9 cellular contexts compared by ENCODE assay signal in the genomic region with DNA sequence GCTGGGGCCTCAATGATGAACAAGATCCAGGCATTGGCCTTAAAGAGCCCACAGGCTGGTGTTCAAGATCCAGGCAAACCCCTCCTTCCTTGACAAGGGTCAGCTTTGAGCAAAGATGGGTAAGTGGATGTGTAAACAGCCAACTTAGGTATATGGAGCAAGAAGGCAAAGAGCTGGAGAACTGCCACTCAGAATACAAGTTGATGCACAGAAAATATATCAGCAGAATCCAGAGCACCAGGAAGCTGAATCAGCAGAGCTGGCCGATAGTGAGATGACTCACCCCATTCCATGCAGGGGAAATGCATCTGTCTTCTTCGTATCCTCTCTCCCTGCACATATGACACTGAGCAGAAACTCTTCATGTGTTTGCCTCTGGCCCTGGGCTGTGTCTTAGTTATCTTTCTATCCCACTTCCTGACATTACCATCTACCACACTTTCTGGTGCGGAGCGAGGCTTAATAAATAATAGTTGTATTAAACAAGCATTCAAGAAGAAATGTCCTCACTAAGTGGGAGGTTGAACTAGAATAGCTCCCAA. TPM values are rescaled to one million over a fixed set of nuclear protein-coding genes. Genes with fewer than 3 reads are reported as not detected.
A peak's percentile ranks its signal among the peaks of the same experiment; 100 is the strongest.
DNase-seq lines count a peak whose midpoint lies in the region; ATAC-seq, FAIRE-seq and TF ChIP-seq lines count a peak whose summit lies in the region.
"Had no signal": no experiment of that assay in that cellular context is flagged by ENCODE, and none has a peak within 500 bp of the region (broad histone marks: within the 10 kb centered on the region; RNA-seq: fewer than 3 reads in every experiment).

No MANE protein-coding gene starts in this region.

- H3K79me2 ChIP-seq in endothelial cell of umbilical vein (ENCODE audit: control insufficient read depth, insufficient read depth, low read length) (no peaks in the 10 kb centered on the region), parathyroid adenoma (no peaks in the 10 kb centered on the region), OCI-LY7 (ENCODE audit: insufficient read depth, low read depth, low read length) (no peaks in the 10 kb centered on the region)

- no peaks in the 10 kb centered on the region for H3K9me1 ChIP-seq in endothelial cell of umbilical vein (replicated peaks; ENCODE audit: control insufficient read depth, extremely low read depth, insufficient read depth, low read length)

- H3K4me3 ChIP-seq in endothelial cell of umbilical vein (replicated peaks in 1 of 3; ENCODE audit: insufficient read depth in 1 of 3, low read depth in 1 of 3, low read length in 3 of 3), result no peak overlapping the region
- H3K4me3 ChIP-seq in parathyroid adenoma (ENCODE audit: low read depth, low read length), result no peak overlapping the region
- no peak overlapping the region for H3K4me3 ChIP-seq in OCI-LY7 (ENCODE audit: low read depth, low read length, poor library complexity, severe bottlenecking)
- H3K4me3 ChIP-seq: SJSA1 had no signal

- H3K9me3 ChIP-seq in endothelial cell of umbilical vein (replicated peaks; ENCODE audit: control insufficient read depth, insufficient read depth, low read length) (no peaks in the 10 kb centered on the region), parathyroid adenoma (ENCODE audit: control insufficient read depth, low read length) (no peaks in the 10 kb centered on the region), OCI-LY7 (ENCODE audit: low read length) (no peaks in the 10 kb centered on the region)
- H3K9me3 ChIP-seq: SJSA1 had no signal

- no peaks in the 10 kb centered on the region for H3K27me3 ChIP-seq in endothelial cell of umbilical vein (ENCODE audit: control insufficient read depth in 2 of 2, insufficient read depth in 2 of 2, low read length in 2 of 2)
- H3K27me3 ChIP-seq in parathyroid adenoma (ENCODE audit: control insufficient read depth, insufficient read depth, low read length), result no peaks in the 10 kb centered on the region
- H3K27me3 ChIP-seq: SJSA1 had no signal

- CTCF ChIA-PET in endothelial cell of umbilical vein (lab: Charles Lee) (interaction anchor here (0.6 to 2.9 kb wide), 12 partner anchors 10 to 558 kb away, joined by 3 to 33 read pairs (median 6); a partner anchor contains a TSS), OCI-LY7 (lab: Charles Lee; ENCODE audit: unreplicated experiment) (no interaction called here)

- intact Hi-C loops in endothelial cell of umbilical vein (cut with micrococcal nuclease), result loop anchor here (1.0 kb wide), 1 partner anchor 38 kb away; no protein-coding TSS in a partner anchor
- intact Hi-C loops in OCI-LY7 (cut with micrococcal nuclease; ENCODE audit: unreplicated experiment), result no loop called here

- peak; percentile 96 for FAIRE-seq in endothelial cell of umbilical vein (lab: Jason Lieb, UNC)

- peak overlapping the region; percentile 50 for H3K4me2 ChIP-seq in endothelial cell of umbilical vein (ENCODE audit: insufficient read depth, low read length)
- H3K4me2 ChIP-seq in parathyroid adenoma (ENCODE audit: low read length), result no peak overlapping the region
- H3K4me2 ChIP-seq in OCI-LY7 (ENCODE audit: low read length), result no peak overlapping the region

- dilution Hi-C loops in endothelial cell of umbilical vein (cut with MboI; ENCODE audit: extremely low pct_ligation_motif_present, low sequenced_read_pairs), result no loop called here

- peak; percentile 66 for TF ChIP-seq POLR2A in endothelial cell of umbilical vein (IDR thresholded peaks at IDR 0.05; ENCODE audit: low read depth, low read length)

- no peak overlapping the region for H3K9ac ChIP-seq in endothelial cell of umbilical vein (replicated peaks; ENCODE audit: extremely low read depth, insufficient read depth, low read length)
- no peak overlapping the region for H3K9ac ChIP-seq in parathyroid adenoma

- TF ChIP-seq CTCF in endothelial cell of umbilical vein (IDR thresholded peaks at IDR 0.05; ENCODE audit: extremely low read depth in 1 of 2, insufficient read depth in 1 of 2, low read depth in 1 of 2, low read length in 2 of 2) (no peak), parathyroid adenoma (IDR thresholded peaks at IDR 0.05) (no peak), OCI-LY7 (conservative IDR thresholded peaks at IDR 0.05; ENCODE audit: low read length) (no peak)

- H3K27ac ChIP-seq in endothelial cell of umbilical vein (ENCODE audit: insufficient read depth, low read depth, low read length) (peak overlapping the region; percentile 4), parathyroid adenoma (peak overlapping the region; percentile 19), OCI-LY7 (ENCODE audit: low read depth, low read length, poor library complexity, severe bottlenecking) (no peak overlapping the region)
- H3K27ac ChIP-seq: SJSA1 had no signal

- POLR2A ChIA-PET in endothelial cell of umbilical vein (lab: Charles Lee), result interaction anchor here (1.2 to 1.4 kb wide), 2 partner anchors 40 to 81 kb away, joined by 4 to 6 read pairs; a partner anchor contains a TSS
- POLR2A ChIA-PET in OCI-LY7 (lab: Charles Lee), result interaction anchor here (0.6 to 1.6 kb wide), 4 partner anchors 9 to 627 kb away, joined by 3 to 7 read pairs (median 4); no protein-coding TSS in a partner anchor

- ATAC-seq in HG02840 (IDR thresholded peaks at IDR 0.05; ENCODE audit: low FRiP score, unreplicated experiment), result no peak
- no peak for ATAC-seq in GM21360 (IDR thresholded peaks at IDR 0.05; ENCODE audit: unreplicated experiment)

- H4K20me1 ChIP-seq in endothelial cell of umbilical vein (replicated peaks; ENCODE audit: control insufficient read depth, extremely low read depth, insufficient read depth, low read length), result no peaks in the 10 kb centered on the region
- H4K20me1 ChIP-seq in OCI-LY7 (ENCODE audit: insufficient read depth, low read length), result no peaks in the 10 kb centered on the region

- H3K9me2 ChIP-seq in OCI-LY7 (ENCODE audit: insufficient read depth, low read length), result no peaks in the 10 kb centered on the region

- DNase-seq in DMS79 treated with DMSO at 0.1 percent for 48 hours (lab: John Stamatoyannopoulos, UW), result peak; percentile 73
- DNase-seq in NCI-H460 (ENCODE audit: extremely low read depth, low read depth), result peak; percentile 30
- DNase-seq in endothelial cell of umbilical vein (ENCODE audit: low read depth, low spot score), result peak; percentile 89
- DNase-seq in DMS153 treated with DMSO at 0.1 percent for 48 hours (lab: John Stamatoyannopoulos, UW; ENCODE audit: unreplicated experiment), result no peak
- DNase-seq in OCI-LY7 (ENCODE audit: low spot score), result no peak

- H3K36me3 ChIP-seq in endothelial cell of umbilical vein (ENCODE audit: control insufficient read depth in 2 of 2, extremely low read depth in 1 of 2, insufficient read depth in 2 of 2, low read length in 2 of 2) (no peaks in the 10 kb centered on the region), parathyroid adenoma (ENCODE audit: control insufficient read depth, insufficient read depth, low read length) (no peaks in the 10 kb centered on the region), OCI-LY7 (ENCODE audit: insufficient read depth, low read length) (no peaks in the 10 kb centered on the region)
- H3K36me3 ChIP-seq: SJSA1 had no signal

- H2AFZ ChIP-seq in endothelial cell of umbilical vein (ENCODE audit: low read depth, low read length), result no peak overlapping the region
- no peak overlapping the region for H2AFZ ChIP-seq in parathyroid adenoma
- no peak overlapping the region for H2AFZ ChIP-seq in OCI-LY7 (ENCODE audit: low read length)

- H3K4me1 ChIP-seq in endothelial cell of umbilical vein (ENCODE audit: control insufficient read depth, extremely low read depth, insufficient read depth, low read length), result peaks cover 52% of the 10 kb centered on the region
- H3K4me1 ChIP-seq in parathyroid adenoma, result peaks cover 11% of the 10 kb centered on the region
- peaks cover 8% of the 10 kb centered on the region for H3K4me1 ChIP-seq in OCI-LY7 (ENCODE audit: insufficient read depth, low read length, poor library complexity, severe bottlenecking)
- H3K4me1 ChIP-seq: SJSA1 had no signal

- BruUV-seq in endothelial cell of umbilical vein (replicated peaks; lab: Mats Ljungman, UMichigan) (no TSS peak), OCI-LY7 (replicated peaks; lab: Mats Ljungman, UMichigan) (no TSS peak)

TF ChIP-seq in endothelial cell of umbilical vein, 7 proteins besides CTCF, POLR2A, EP300 and RAD21:
- peak; percentile 96 for TF ChIP-seq JUN (IDR thresholded peaks at IDR 0.05; ENCODE audit: borderline replicate concordance, insufficient read depth, insufficient read length, low read depth)
- TF ChIP-seq, protein P1, sequence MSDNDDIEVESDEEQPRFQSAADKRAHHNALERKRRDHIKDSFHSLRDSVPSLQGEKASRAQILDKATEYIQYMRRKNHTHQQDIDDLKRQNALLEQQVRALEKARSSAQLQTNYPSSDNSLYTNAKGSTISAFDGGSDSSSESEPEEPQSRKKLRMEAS (IDR thresholded peaks at IDR 0.05; ENCODE audit: insufficient read depth, insufficient read length), result no peak
- peak; percentile 99 for TF ChIP-seq FOS (IDR thresholded peaks at IDR 0.05; ENCODE audit: borderline replicate concordance, insufficient read depth, low read length)
- TF ChIP-seq EZH2 (IDR thresholded peaks at IDR 0.05; ENCODE audit: borderline replicate concordance, low read depth, low read length, severe bottlenecking), result no peak
- TF ChIP-seq MYC (IDR thresholded peaks at IDR 0.05; ENCODE audit: low read depth, low read length), result no peak
- TF ChIP-seq GATA2 (IDR thresholded peaks at IDR 0.05; ENCODE audit: insufficient read depth, insufficient read length, low read depth, low read length), result peak; percentile 93
- peak; percentile 91 for TF ChIP-seq POLR2AphosphoS5 (IDR thresholded peaks at IDR 0.05; ENCODE audit: insufficient read depth, low read depth, low read length)

RNA-seq across cellular contexts. Expression of a gene that starts 57.8 kb away (rescaled TPM):
- 8.9 and 10.3 TPM in 2 replicates for total RNA-seq in NCI-H460 (2014; rRNA removed; shearing (Covaris generic))
- 12.2 and 13.9 TPM in 2 replicates for polyA plus RNA-seq in NCI-H460 (2014; cell fraction: nucleus; rRNA removed)
- total RNA-seq in endothelial cell of umbilical vein (17.1 and 20.5 TPM in 2 replicates), OCI-LY7 (2022) (21.4 and 22.5 TPM in 2 replicates)
- polyA plus RNA-seq in endothelial cell of umbilical vein, result 10.2 and 10.5 TPM in 2 replicates
- 9.6 and 10.0 TPM in 2 replicates for polyA plus RNA-seq in endothelial cell of umbilical vein (2011; cell fraction: cytosol; rRNA removed)
- polyA plus RNA-seq in endothelial cell of umbilical vein (2011; cell fraction: nucleus; rRNA removed), result 4.3 and 5.7 TPM in 2 replicates
- 10.9 and 19.9 TPM in 2 replicates for polyA plus RNA-seq in endothelial cell of umbilical vein (2012)
- polyA minus RNA-seq in endothelial cell of umbilical vein, result 23.2 and 25.4 TPM in 2 replicates
- polyA minus RNA-seq in endothelial cell of umbilical vein (2011; cell fraction: cytosol; rRNA and poly(A)+ RNA removed), result 1.4 TPM
- polyA minus RNA-seq in endothelial cell of umbilical vein (2011; cell fraction: nucleus; rRNA and poly(A)+ RNA removed), result 5.6 and 7.8 TPM in 2 replicates
- total RNA-seq in OCI-LY7 (2014; rRNA removed; shearing (Covaris generic)), result 18.5 and 20.4 TPM in 2 replicates

Comparison
In these comparisons a context has a peak if more than half of its experiments do, and no peak if none do; other contexts are left out.
1. DNase-seq: peak in DMS79 treated with DMSO at 0.1 percent for 48 hours (single experiment), NCI-H460 (single experiment) and endothelial cell of umbilical vein (single experiment); none in DMS153 treated with DMSO at 0.1 percent for 48 hours (single experiment) and OCI-LY7 (single experiment).